25 cellular contexts compared by ENCODE assay signal in the genomic region with DNA sequence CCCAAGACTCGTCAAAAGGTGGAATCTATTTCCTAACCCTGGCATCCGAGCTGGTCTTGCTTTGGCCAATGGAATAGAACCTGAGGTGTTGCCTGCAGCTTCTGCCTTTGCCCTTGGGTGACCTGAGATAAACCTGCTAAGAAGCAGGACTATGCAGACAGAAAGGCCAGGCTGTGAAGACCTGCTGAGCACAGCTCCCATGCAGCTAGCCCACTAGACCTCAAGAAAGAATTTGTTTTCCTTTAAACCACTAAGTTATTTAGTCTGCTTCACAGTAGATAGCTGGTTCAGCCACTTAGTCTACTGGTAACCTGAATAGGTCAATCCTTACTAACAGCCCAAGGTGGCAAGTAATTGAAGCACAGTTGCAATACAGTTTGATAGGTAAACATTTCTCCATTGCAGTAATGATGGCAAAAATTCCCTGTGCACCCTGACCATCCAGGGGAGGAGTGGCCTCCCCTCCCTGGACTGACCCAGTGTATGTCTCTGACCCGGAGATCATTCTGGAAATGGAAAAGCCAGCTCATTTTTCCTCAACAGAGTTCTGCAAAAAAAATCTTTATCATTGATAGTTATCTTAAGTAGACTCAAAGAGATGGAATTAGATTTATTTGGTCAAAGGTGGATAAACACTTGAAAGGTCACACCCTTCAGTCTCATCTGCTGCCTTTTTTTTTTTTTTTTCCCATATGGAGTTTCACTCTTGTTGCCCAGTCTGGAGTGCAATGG. TPM values are rescaled to one million over a fixed set of nuclear protein-coding genes. Genes with fewer than 3 reads are reported as not detected.
DNase-seq lines count a peak whose midpoint lies in the region; ATAC-seq, FAIRE-seq and TF ChIP-seq lines count a peak whose summit lies in the region.
"Had no signal": no experiment of that assay in that cellular context is flagged by ENCODE, and none has a peak within 500 bp of the region (broad histone marks: within the 10 kb centered on the region; RNA-seq: fewer than 3 reads in every experiment).

No MANE protein-coding gene starts in this region.

- H3K4ac ChIP-seq in mesenchymal stem cell (ENCODE audit: low read depth in 1 of 2, low read length in 2 of 2): no peak overlapping the region

- no peak overlapping the region for H2BK120ac ChIP-seq in mesenchymal stem cell (ENCODE audit: low read depth, low read length)

- peak overlapping the region; percentile 39 for H2AK5ac ChIP-seq in mesenchymal stem cell (ENCODE audit: low read length, severe bottlenecking)

- peaks cover 59% of the 10 kb centered on the region for H3K79me1 ChIP-seq in mesenchymal stem cell (replicated peaks; ENCODE audit: low read length, poor library complexity, severe bottlenecking)

- peak overlapping the region in 1 of 2 experiments; percentile 10 for H3K18ac ChIP-seq in mesenchymal stem cell (ENCODE audit: low read depth in 1 of 2, low read length in 2 of 2)

- FAIRE-seq in HepG2 (lab: Jason Lieb, UNC): no peak
- FAIRE-seq: D721Med, GM18507, K562 had no signal

- TF ChIP-seq RAD21 in liver (IDR thresholded peaks at IDR 0.05): peak in 1 of 2 donors; percentile 6
- no peak for TF ChIP-seq RAD21 in HepG2 (CRISPR knock-in tag; IDR thresholded peaks at IDR 0.05)

- no peak for DNase-seq in HepG2 (ENCODE audit: low spot score)
- DNase-seq in astrocyte of the hippocampus (ENCODE audit: low read depth, low spot score): peak; percentile 49
- peak; percentile 46 for DNase-seq in mesenchymal stem cell
- no peak for DNase-seq in activated naive CD8-positive, alpha-beta T cell treated with anti-CD3 and anti-CD28 coated beads for 36 hours
- DNase-seq in OCI-M1 (lab: John Stamatoyannopoulos, UW): no peak
- DNase-seq in activated effector memory CD4-positive, alpha-beta T cell treated with Interleukin-2 at 50 U/mL for 16 hours: no peak
- DNase-seq: 8988T; CD4-positive, CD25-positive, alpha-beta regulatory T cell; GM23248; H7; Kasumi-1; NCI-H1092 treated with DMSO at 0.1 percent for 48 hours; NCI-H1436; NCI-H187; NCI-H2081 treated with DMSO at 0.1 percent for 48 hours; NCI-H2171; NCI-H524; NCI-H82; NK-92 treated with Interleukin-12 subunit alpha and Interleukin-12 subunit beta, amount 100 ng/mL, for 24 hours; SHP77 had no signal

- H3K9ac ChIP-seq in liver (ENCODE audit: low read depth in 1 of 2, low read length in 2 of 2): no peak overlapping the region
- no peak overlapping the region for H3K9ac ChIP-seq in HepG2 (ENCODE audit: insufficient read depth, low read depth, low read length)
- no peak overlapping the region for H3K9ac ChIP-seq in mesenchymal stem cell (ENCODE audit: low read length)
- H3K9ac ChIP-seq: GM23248 had no signal

- H3K36me3 ChIP-seq in liver (ENCODE audit: control insufficient read depth in 4 of 4, insufficient read depth in 3 of 4, low read depth in 1 of 4, low read length in 3 of 4) (peaks cover 0 to 3% (median 3%) of the 10 kb centered on the region in 4 donors), HepG2 (replicated peaks in 1 of 2; ENCODE audit: control insufficient read depth in 1 of 2, insufficient read depth in 2 of 2, low read length in 2 of 2) (peaks cover 13 to 15% of the 10 kb centered on the region in 2 experiments; a peak in 4 of 5 replicates), mesenchymal stem cell (ENCODE audit: control insufficient read depth in 1 of 2, insufficient read depth in 2 of 2, low read depth in 1 of 2, low read length in 2 of 2) (peaks cover 0 to 23% of the 10 kb centered on the region in 2 experiments)

- TF ChIP-seq POLR2A in HepG2 (IDR thresholded peaks at IDR 0.05; ENCODE audit: insufficient read depth in 1 of 2, low read depth in 2 of 2, low read length in 2 of 2): no peak

- ATAC-seq in HepG2: no peak
- no peak for ATAC-seq in stimulated activated memory B cell treated with anti-CD40 and anti-IgM and Interleukin-4, amounts not matched to agents 10 μg/mL and 1 μg/mL and 100 μg/mL, for 72 hours
- ATAC-seq: K562 had no signal

- no TSS peak for BruUV-seq in HepG2 (replicated peaks; lab: Mats Ljungman, UMichigan)

- no peaks in the 10 kb centered on the region for H3K9me3 Mint-ChIP-seq in stimulated activated memory B cell treated with anti-CD40 and anti-IgM and Interleukin-4, amounts not matched to agents 10 μg/mL and 1 μg/mL and 100 μg/mL, for 72 hours
- no peaks in the 10 kb centered on the region for H3K9me3 Mint-ChIP-seq in activated naive CD8-positive, alpha-beta T cell treated with anti-CD3 and anti-CD28 coated beads for 36 hours

- H3K23ac ChIP-seq in mesenchymal stem cell (ENCODE audit: low read length in 2 of 2): no peak overlapping the region

- H3K27ac Mint-ChIP-seq in stimulated activated memory B cell treated with anti-CD40 and anti-IgM and Interleukin-4, amounts not matched to agents 10 μg/mL and 1 μg/mL and 100 μg/mL, for 72 hours: no peak overlapping the region
- no peak overlapping the region for H3K27ac Mint-ChIP-seq in activated naive CD8-positive, alpha-beta T cell treated with anti-CD3 and anti-CD28 coated beads for 36 hours
- H3K27ac Mint-ChIP-seq: CD4-positive, CD25-positive, alpha-beta regulatory T cell had no signal

- H4K8ac ChIP-seq in mesenchymal stem cell (ENCODE audit: low read length): peak overlapping the region; percentile 40

- CTCF ChIA-PET in HepG2 (lab: Yijun Ruan, JAX; ENCODE audit: low intra/inter-chr PET ratio, low total read pairs): no interaction called here

- H3K9me3 ChIP-seq in liver (ENCODE audit: control insufficient read depth in 4 of 4, low read length in 3 of 4) (no peaks in the 10 kb centered on the region), HepG2 (ENCODE audit: low read length) (no peaks in the 10 kb centered on the region), mesenchymal stem cell (ENCODE audit: control insufficient read depth, low read length) (no peaks in the 10 kb centered on the region)

- H3K27me3 Mint-ChIP-seq in stimulated activated memory B cell treated with anti-CD40 and anti-IgM and Interleukin-4, amounts not matched to agents 10 μg/mL and 1 μg/mL and 100 μg/mL, for 72 hours: no peaks in the 10 kb centered on the region
- no peaks in the 10 kb centered on the region for H3K27me3 Mint-ChIP-seq in activated naive CD8-positive, alpha-beta T cell treated with anti-CD3 and anti-CD28 coated beads for 36 hours
- H3K27me3 Mint-ChIP-seq: CD4-positive, CD25-positive, alpha-beta regulatory T cell had no signal

- H2AFZ ChIP-seq in HepG2 (ENCODE audit: low read length) (no peak overlapping the region), mesenchymal stem cell (ENCODE audit: low read depth, low read length) (no peak overlapping the region)
- H2AFZ ChIP-seq: GM23248 had no signal

- H4K91ac ChIP-seq in mesenchymal stem cell (ENCODE audit: low read length): no peak overlapping the region

- H3K27ac ChIP-seq in liver (ENCODE audit: low read depth in 1 of 2, low read length in 2 of 2) (no peak overlapping the region), HepG2 (ENCODE audit: extremely low read length, insufficient read depth, low read length) (no peak overlapping the region), mesenchymal stem cell (ENCODE audit: low read length, poor library complexity, severe bottlenecking) (no peak overlapping the region)
- H3K27ac ChIP-seq: GM23248 had no signal

- TF ChIP-seq CTCF in liver (IDR thresholded peaks at IDR 0.05; ENCODE audit: low read depth, low read length, missing input control): no peak
- TF ChIP-seq CTCF in HepG2 (CRISPR knock-in tag; IDR thresholded peaks at IDR 0.05): no peak

- no peak overlapping the region for H3K4me3 ChIP-seq in liver (ENCODE audit: low read depth in 1 of 3, low read length in 3 of 3)
- no peak overlapping the region for H3K4me3 ChIP-seq in HepG2 (replicated peaks in 1 of 3; ENCODE audit: insufficient read depth in 1 of 3, low read depth in 2 of 3, low read length in 3 of 3)
- H3K4me3 ChIP-seq in mesenchymal stem cell (ENCODE audit: insufficient read depth in 1 of 2, low read depth in 1 of 2, low read length in 2 of 2): no peak overlapping the region
- H3K4me3 ChIP-seq: GM23248, K562 had no signal

- H3K4me2 ChIP-seq in HepG2 (ENCODE audit: low read depth, low read length): no peak overlapping the region
- H3K4me2 ChIP-seq in mesenchymal stem cell (ENCODE audit: low read length, poor library complexity, severe bottlenecking): no peak overlapping the region

- in situ Hi-C loops in HepG2 (cut with HindIII; ENCODE audit: extremely low pct_ligation_motif_present, low pct_unique_long_range_greater_than_20kb): no loop called here

- H2BK12ac ChIP-seq in mesenchymal stem cell (ENCODE audit: low read length in 2 of 2): peak overlapping the region; percentile 21 to 41

- WGBS in liver: 64% methylated on average over 3 of the region's 3 CpGs
- 94% methylated on average over 3 of the region's 3 CpGs for WGBS in HepG2 (ENCODE audit: low lambda C conversion rate)
- WGBS in mesenchymal stem cell: 82% methylated on average over 3 of the region's 3 CpGs

- peaks cover 26% of the 10 kb centered on the region for H3K4me1 Mint-ChIP-seq in stimulated activated memory B cell treated with anti-CD40 and anti-IgM and Interleukin-4, amounts not matched to agents 10 μg/mL and 1 μg/mL and 100 μg/mL, for 72 hours
- H3K4me1 Mint-ChIP-seq in activated naive CD8-positive, alpha-beta T cell treated with anti-CD3 and anti-CD28 coated beads for 36 hours: no peaks in the 10 kb centered on the region

- intact Hi-C loops in HepG2 (cut with micrococcal nuclease; ENCODE audit: unreplicated experiment): no loop called here

- no peak overlapping the region for H2BK5ac ChIP-seq in mesenchymal stem cell (ENCODE audit: low read depth, low read length, poor library complexity, severe bottlenecking)

- H3K27me3 ChIP-seq in liver (ENCODE audit: control insufficient read depth in 4 of 4, insufficient read depth in 4 of 4, low read length in 3 of 4): no peaks in the 10 kb centered on the region
- no peaks in the 10 kb centered on the region for H3K27me3 ChIP-seq in HepG2 (ENCODE audit: control insufficient read depth in 1 of 2, insufficient read depth in 2 of 2, low read length in 2 of 2)
- no peaks in the 10 kb centered on the region for H3K27me3 ChIP-seq in mesenchymal stem cell (ENCODE audit: control insufficient read depth in 1 of 2, insufficient read depth in 1 of 2, low read length in 2 of 2)

- H3K79me2 ChIP-seq in HepG2 (ENCODE audit: insufficient read depth, low read length): peaks cover 90% of the 10 kb centered on the region

- no peak overlapping the region for H3K4me3 Mint-ChIP-seq in stimulated activated memory B cell treated with anti-CD40 and anti-IgM and Interleukin-4, amounts not matched to agents 10 μg/mL and 1 μg/mL and 100 μg/mL, for 72 hours
- no peak overlapping the region for H3K4me3 Mint-ChIP-seq in activated naive CD8-positive, alpha-beta T cell treated with anti-CD3 and anti-CD28 coated beads for 36 hours
- H3K4me3 Mint-ChIP-seq: CD4-positive, CD25-positive, alpha-beta regulatory T cell had no signal

- H3K14ac ChIP-seq in mesenchymal stem cell (ENCODE audit: low read length in 2 of 2): no peak overlapping the region

- peak overlapping the region; percentile 33 for H2BK15ac ChIP-seq in mesenchymal stem cell (ENCODE audit: low read depth, poor library complexity, severe bottlenecking)

- peaks cover 7% of the 10 kb centered on the region for H3K36me3 Mint-ChIP-seq in stimulated activated memory B cell treated with anti-CD40 and anti-IgM and Interleukin-4, amounts not matched to agents 10 μg/mL and 1 μg/mL and 100 μg/mL, for 72 hours
- no peaks in the 10 kb centered on the region for H3K36me3 Mint-ChIP-seq in activated naive CD8-positive, alpha-beta T cell treated with anti-CD3 and anti-CD28 coated beads for 36 hours
- H3K36me3 Mint-ChIP-seq: CD4-positive, CD25-positive, alpha-beta regulatory T cell had no signal

- H4K20me1 ChIP-seq in HepG2 (ENCODE audit: insufficient read depth, low read length): peaks cover 53% of the 10 kb centered on the region

- H3K4me1 ChIP-seq in liver (ENCODE audit: control insufficient read depth in 4 of 4, insufficient read depth in 4 of 4, low read length in 3 of 4) (peaks cover 0 to 18% (median 3%) of the 10 kb centered on the region in 4 donors), HepG2 (ENCODE audit: insufficient read depth, low read length) (peaks cover 42% of the 10 kb centered on the region), mesenchymal stem cell (ENCODE audit: control insufficient read depth, insufficient read depth, low read depth, low read length) (peaks cover 20% of the 10 kb centered on the region)

- POLR2A ChIA-PET in HepG2 (lab: Yijun Ruan, JAX): no interaction called here

- TF ChIP-seq EP300 in HepG2 (IDR thresholded peaks at IDR 0.05; ENCODE audit: low read depth in 2 of 2, low read length in 2 of 2) (no peak), HepG2 (CRISPR knock-in tag; IDR thresholded peaks at IDR 0.05; ENCODE audit: borderline replicate concordance) (no peak)

RNA-seq across cellular contexts. Expression of a gene that starts 20.0 kb away (rescaled TPM):
- total RNA-seq in liver: 100 to 1,000 TPM in 1 of 2 donors, 10 to 100 TPM in 1; 27.8 to 100 TPM
- polyA plus RNA-seq in liver: 10 to 100 TPM; 16.8 to 31.2 TPM
- total RNA-seq in HepG2 (2016; rRNA removed; fragmentation: Illumina TruSeq; extraction: Trizol): 51.3 and 55.7 TPM in 2 replicates
- total RNA-seq in HepG2 (2016; cell fraction: cytosol; rRNA removed; fragmentation: Illumina TruSeq; extraction: Trizol; ENCODE audit: low read depth): 14.9 and 19.1 TPM in 2 replicates
- total RNA-seq in HepG2 (2016; cell fraction: insoluble cytoplasmic fraction; rRNA removed; fragmentation: Illumina TruSeq; extraction: Trizol): 45.5 and 52.6 TPM in 2 replicates
- 16.6 and 16.8 TPM in 2 replicates for total RNA-seq in HepG2 (2016; cell fraction: membrane; rRNA removed; fragmentation: Illumina TruSeq; extraction: Trizol)
- 72.4 and 83.0 TPM in 2 replicates for total RNA-seq in HepG2 (2016; cell fraction: nucleus; rRNA removed; fragmentation: Illumina TruSeq; extraction: Trizol)
- polyA plus RNA-seq in HepG2 (2011; rRNA removed): 52.9 and 55.1 TPM in 2 replicates
- 28.4 and 33.2 TPM in 2 replicates for polyA plus RNA-seq in HepG2 (2011; cell fraction: cytosol; rRNA removed)
- polyA plus RNA-seq in HepG2 (2011; cell fraction: nucleus; rRNA removed): 76.4 and 98.4 TPM in 2 replicates
- polyA plus RNA-seq in HepG2 (2012): 48.6 and 60.6 TPM in 2 replicates
- 1.6 and 1.9 TPM in 2 replicates for polyA plus RNA-seq in HepG2 (2016; cell fraction: cytosol; fragmentation: Illumina TruSeq; extraction: Trizol; ENCODE audit: low read depth)
- polyA plus RNA-seq in HepG2 (2016; cell fraction: insoluble cytoplasmic fraction; fragmentation: Illumina TruSeq; extraction: Trizol; ENCODE audit: low read depth): 32.3 and 39.6 TPM in 2 replicates
- 3.7 and 4.3 TPM in 2 replicates for polyA plus RNA-seq in HepG2 (2016; cell fraction: membrane; fragmentation: Illumina TruSeq; extraction: Trizol; ENCODE audit: low read depth)
- 56.5 and 64.9 TPM in 2 replicates for polyA plus RNA-seq in HepG2 (2016; cell fraction: nucleus; fragmentation: Illumina TruSeq; extraction: Trizol; ENCODE audit: insufficient read depth, low read depth)
- 29.7 and 302 TPM in 2 replicates for polyA minus RNA-seq in HepG2 (2011; rRNA and poly(A)+ RNA removed; ENCODE audit: low replicate concordance)
- polyA minus RNA-seq in HepG2 (2011; cell fraction: cytosol; rRNA and poly(A)+ RNA removed): 53.8 and 56.5 TPM in 2 replicates
- 139 and 170 TPM in 2 replicates for polyA minus RNA-seq in HepG2 (2011; cell fraction: nucleus; rRNA and poly(A)+ RNA removed)
- polyA plus RNA-seq in mesenchymal stem cell (2013, experiment 1 of 2): 142 TPM
- polyA plus RNA-seq in mesenchymal stem cell (2013, experiment 2 of 2): 136 TPM
- total RNA-seq in activated naive CD8-positive, alpha-beta T cell treated with anti-CD3 and anti-CD28 coated beads for 36 hours: under 1 TPM; 0.12 to 0.52 TPM
- polyA plus RNA-seq: CD4-positive, CD25-positive, alpha-beta regulatory T cell; K562 had no signal

Comparison
In these comparisons a context has a peak if more than half of its experiments do, and no peak if none do; other contexts are left out.
1. DNase-seq: peak in astrocyte of the hippocampus (single experiment) and mesenchymal stem cell (single experiment); none in HepG2 (single experiment), activated naive CD8-positive, alpha-beta T cell treated with anti-CD3 and anti-CD28 coated beads for 36 hours (single experiment), OCI-M1 (single experiment) and activated effector memory CD4-positive, alpha-beta T cell treated with Interleukin-2 at 50 U/mL for 16 hours (single experiment).
2. RNA of a gene that starts 20.0 kb away (total RNA-seq): 27.8 to 100 TPM in liver and 14.9 to 83.0 TPM in HepG2; 0.12 to 0.52 TPM in activated naive CD8-positive, alpha-beta T cell treated with anti-CD3 and anti-CD28 coated beads for 36 hours; every median in the first group is over 10 times any median in the second.